In the genomic region with DNA sequence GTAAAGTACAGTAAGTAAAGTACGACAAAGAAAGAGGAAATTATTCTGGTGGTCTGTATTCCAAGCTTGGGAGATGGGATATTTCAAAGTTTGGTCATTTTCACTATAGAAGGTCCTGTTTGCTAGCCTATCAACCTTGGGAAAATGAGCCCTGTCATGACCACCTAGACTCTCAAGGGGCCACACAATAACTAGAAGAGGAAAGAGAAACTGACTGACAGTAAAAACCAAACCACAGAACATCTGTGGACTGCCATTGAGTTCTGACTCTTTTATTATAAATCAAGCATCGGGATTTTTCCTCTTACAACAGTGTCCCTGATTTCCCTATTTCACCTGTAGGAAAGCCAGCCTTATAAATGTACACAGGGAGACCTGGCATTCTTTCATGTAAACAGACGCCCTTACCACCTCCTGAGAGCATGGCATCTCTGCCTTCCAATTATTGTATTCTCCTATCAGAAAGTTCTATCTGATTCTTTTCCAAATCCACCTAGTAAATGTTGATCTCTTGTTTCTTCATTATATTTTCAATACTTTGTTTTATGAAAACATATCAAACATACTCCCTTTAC, we compare ENCODE assay signal across 25 cellular contexts.
"Had no signal": no experiment of that assay in that cellular context is flagged by ENCODE, and none has a peak within 500 bp of the region (broad histone marks: within the 10 kb centered on the region; RNA-seq: fewer than 3 reads in every experiment).

No MANE protein-coding gene starts in this region.

- H3K27ac ChIP-seq: neutrophil, parathyroid adenoma, psoas muscle, right lobe of liver, sigmoid colon, stomach, thoracic aorta, thyroid gland, tibial nerve, upper lobe of right lung, vagina had no signal

- ATAC-seq: naive thymus-derived CD8-positive, alpha-beta T cell; natural killer cell treated with Interleukin-12 subunit alpha and Interleukin-12 subunit beta and Interleukin-15 and Interleukin-18, amount 100 ng/mL, for 72 hours; psoas muscle; right cardiac atrium; right lobe of liver; stimulated activated effector memory CD8-positive, alpha-beta T cell treated with anti-CD3 and anti-CD28 coated beads, Interleukin-12 subunit alpha, Interleukin-12 subunit beta, amount 100 ng/mL, for 72 hours; stimulated activated naive B cell treated with anti-CD40 and anti-IgM and Interleukin-4, amounts not matched to agents 10 μg/mL and 1 μg/mL and 100 μg/mL, for 72 hours; upper lobe of right lung had no signal

- H2AFZ ChIP-seq: parathyroid adenoma had no signal

- H3K9me3 ChIP-seq: neutrophil, psoas muscle, right lobe of liver, sigmoid colon, stomach, thoracic aorta, thyroid gland, tibial nerve, upper lobe of right lung, vagina had no signal

- H3K4me3 ChIP-seq: psoas muscle, right lobe of liver, sigmoid colon, stomach, thoracic aorta, thyroid gland, tibial nerve, upper lobe of right lung, vagina had no signal

- H3K27me3 ChIP-seq: neutrophil, right lobe of liver, sigmoid colon, stomach, thyroid gland, tibial nerve, upper lobe of right lung, vagina had no signal

- H3K79me2 ChIP-seq: parathyroid adenoma had no signal

- H3K36me3 ChIP-seq: neutrophil, right lobe of liver, sigmoid colon, stomach, thoracic aorta, thyroid gland, tibial nerve, upper lobe of right lung, vagina had no signal

- FAIRE-seq: small intestine had no signal

- H3K9ac ChIP-seq: parathyroid adenoma had no signal

- DNase-seq: naive thymus-derived CD8-positive, alpha-beta T cell; nephron progenitor cell; nucleus accumbens; posterior cingulate gyrus; psoas muscle; right cardiac atrium; right lobe of liver; sigmoid colon; small intestine; stimulated activated CD4-positive, alpha-beta T cell treated with anti-CD3 and anti-CD28 coated beads, Interleukin-15, amount 100 ng/mL, for 24 hours; stimulated activated CD4-positive, alpha-beta T cell treated with anti-CD3 and anti-CD28 coated beads, Interleukin-2, amount 100 ng/mL, for 24 hours; stimulated activated CD4-positive, alpha-beta T cell treated with anti-CD3 and anti-CD28 coated beads, Interleukin-2, amount 100 ng/mL, for 48 hours; stimulated activated CD4-positive, alpha-beta T cell treated with anti-CD3 and anti-CD28 coated beads, Interleukin-4, amount 100 ng/mL, for 24 hours; stimulated activated naive B cell treated with anti-CD40 and anti-IgM and Interleukin-4, amounts not matched to agents 10 μg/mL and 1 μg/mL and 100 μg/mL, for 72 hours; stimulated activated naive CD4-positive, alpha-beta T cell treated with Interleukin-2 at 50 U/mL for 16 hours; stomach; thyroid gland; upper lobe of right lung had no signal

- H3K4me1 ChIP-seq: parathyroid adenoma, psoas muscle, right lobe of liver, sigmoid colon, stomach, thyroid gland, tibial nerve, upper lobe of right lung, vagina had no signal
